In genomic region chr11:130181295-130182272, GRCh38 we compare ENCODE assay signal across 8 cellular contexts. TPM values are rescaled to one million over a fixed set of nuclear protein-coding genes. Genes with fewer than 3 reads are reported as not detected.
DNase-seq lines count a peak whose midpoint lies in the region; ATAC-seq and TF ChIP-seq lines count a peak whose summit lies in the region.

No MANE protein-coding gene starts in this region.

- no peaks in the 10 kb centered on the region for H3K36me3 Mint-ChIP-seq in activated T-cell treated with anti-CD3 and anti-CD28 coated beads, Interleukin-2, amount 50 U/mL, for 4 hours (ENCODE audit: insufficient read depth)
- H3K36me3 Mint-ChIP-seq in natural killer cell, result no peaks in the 10 kb centered on the region

- in situ Hi-C loops in G401 (cut with HindIII; ENCODE audit: low sequenced_read_pairs), result no loop called here

- ATAC-seq in GM19324 (IDR thresholded peaks at IDR 0.05; ENCODE audit: low FRiP score, unreplicated experiment), result peak; percentile 76
- no peak for ATAC-seq in activated T-cell treated with anti-CD3 and anti-CD28 coated beads, Interleukin-2, amount 50 U/mL, for 4 hours
- ATAC-seq in GM21381 (IDR thresholded peaks at IDR 0.05; ENCODE audit: unreplicated experiment), result no peak
- ATAC-seq in natural killer cell, result no peak

- no peaks in the 10 kb centered on the region for H3K4me1 Mint-ChIP-seq in activated T-cell treated with anti-CD3 and anti-CD28 coated beads, Interleukin-2, amount 50 U/mL, for 4 hours (ENCODE audit: low read depth)
- H3K4me1 Mint-ChIP-seq in natural killer cell, result no peaks in the 10 kb centered on the region

- no peak overlapping the region for H3K27ac Mint-ChIP-seq in natural killer cell

- H3K27me3 Mint-ChIP-seq in activated T-cell treated with anti-CD3 and anti-CD28 coated beads, Interleukin-2, amount 50 U/mL, for 4 hours (ENCODE audit: low read depth), result peaks cover 11% of the 10 kb centered on the region
- peaks cover 0 to 13% of the 10 kb centered on the region in 2 donors for H3K27me3 Mint-ChIP-seq in natural killer cell (ENCODE audit: low read depth in 2 of 2)

- DNase-seq in HuH-7.5 (ENCODE audit: low spot score) (peak; percentile 59), RPMI8226 (peak; percentile 86), hepatic stellate cell (ENCODE audit: low spot score) (peak; percentile 84), G401 (ENCODE audit: low spot score) (no peak), natural killer cell (no peak)
- no peak for DNase-seq in activated T-cell treated with anti-CD3 and anti-CD28 coated beads, Interleukin-2, amount 50 U/mL, for 4 hours

- no peak overlapping the region for H3K4me3 Mint-ChIP-seq in activated T-cell treated with anti-CD3 and anti-CD28 coated beads, Interleukin-2, amount 50 U/mL, for 4 hours
- H3K4me3 Mint-ChIP-seq in natural killer cell, result no peak overlapping the region

- intact Hi-C loops in natural killer cell (cut with micrococcal nuclease), result no loop called here

- H3K9me3 Mint-ChIP-seq in activated T-cell treated with anti-CD3 and anti-CD28 coated beads, Interleukin-2, amount 50 U/mL, for 4 hours, result no peaks in the 10 kb centered on the region
- no peaks in the 10 kb centered on the region for H3K9me3 Mint-ChIP-seq in natural killer cell

- TF ChIP-seq CTCF in natural killer cell (IDR thresholded peaks at IDR 0.05), result no peak

RNA-seq across cellular contexts. Expression of gene ST14, which starts 22.0 kb away (rescaled TPM):
- total RNA-seq in activated T-cell treated with anti-CD3 and anti-CD28 coated beads, Interleukin-2, amount 50 U/mL, for 4 hours, result under 1 TPM; 0.21 to 0.30 (median 0.28) TPM
- total RNA-seq in G401 (2014; rRNA removed; shearing (Covaris generic)), result not detected in 2 replicates
- 1 to 10 TPM in 2 of 3 donors, under 1 TPM in 1; 0.61 to 1.9 (median 1.0) TPM for total RNA-seq in natural killer cell

Comparison
In these comparisons a context has a peak if more than half of its experiments do, and no peak if none do; other contexts are left out.
1. DNase-seq: peak in HuH-7.5 (single experiment), RPMI8226 (single experiment) and hepatic stellate cell (single experiment); none in activated T-cell treated with anti-CD3 and anti-CD28 coated beads, Interleukin-2, amount 50 U/mL, for 4 hours (single experiment), G401 (single experiment) and natural killer cell (single experiment).